26 cellular contexts compared by ENCODE assay signal in the genomic region with DNA sequence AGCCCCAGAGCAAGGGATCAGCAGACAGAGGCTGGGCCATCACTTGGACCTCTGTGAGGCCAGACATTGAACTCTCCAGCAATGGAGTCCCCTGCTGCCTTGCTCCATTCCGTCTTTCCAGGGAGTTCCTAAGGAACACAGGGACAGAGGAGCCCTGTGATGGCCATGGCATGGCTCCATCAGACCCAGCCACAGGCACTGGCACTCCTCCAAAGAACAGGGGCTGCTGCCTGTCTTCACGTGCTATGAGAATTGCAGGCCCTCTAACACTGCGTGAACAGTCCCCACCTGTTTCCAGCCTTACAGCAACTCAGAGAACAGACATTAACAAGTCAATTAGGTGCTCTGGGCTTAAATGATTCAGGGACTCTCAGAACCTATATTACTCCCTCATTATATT.
"Had no signal": no experiment of that assay in that cellular context is flagged by ENCODE, and none has a peak within 500 bp of the region (broad histone marks: within the 10 kb centered on the region; RNA-seq: fewer than 3 reads in every experiment).

No MANE protein-coding gene starts in this region.

- H3K27ac ChIP-seq: body of pancreas, cardiac muscle cell, lower lobe of right lung, sigmoid colon, stomach, suprapubic skin, uterus, VCaP had no signal

- H3K36me3 ChIP-seq: cardiac muscle cell, lower lobe of right lung, sigmoid colon, stomach, suprapubic skin, uterus had no signal

- H3K4me3 Mint-ChIP-seq: activated CD8-positive, alpha-beta T cell treated with anti-CD3 and anti-CD28 coated beads, Interleukin-2, amount 10 ng/mL, durations not matched to agents 7 days and 5 days; activated naive CD8-positive, alpha-beta T cell treated with anti-CD3 and anti-CD28 coated beads, Interleukin-2, amount 50 U/mL, for 24 hours; activated T-helper 1 cell treated with anti-CD3 and anti-CD28 coated beads, Interleukin-12 subunit alpha, Interleukin-12 subunit beta, Interleukin-2, Interleukin-4 antibody, amounts not matched to agents 30 ng/mL and 10 ng/mL and 1 ng/mL, durations not matched to agents 14 hours and 24 hours and 36 hours; naive thymus-derived CD4-positive, alpha-beta T cell; neural crest cell; stimulated activated memory B cell treated with anti-CD40 and anti-IgM and Interleukin-4, amounts not matched to agents 10 μg/mL and 1 μg/mL and 100 μg/mL, for 72 hours had no signal

- DNase-seq: activated CD4-positive, alpha-beta T cell treated with anti-CD3 and anti-CD28 coated beads for 1 hour; activated CD4-positive, alpha-beta T cell treated with anti-CD3 and anti-CD28 coated beads, Interleukin-2, amount 50 U/mL, for 1 hour; activated CD8-positive, alpha-beta T cell treated with anti-CD3 and anti-CD28 coated beads, Interleukin-2, amount 10 ng/mL, durations not matched to agents 7 days and 5 days; activated gamma-delta T cell; activated naive CD4-positive, alpha-beta T cell treated with anti-CD3 and anti-CD28 coated beads, Interleukin-2, amount 50 U/mL, for 16 hours; activated naive CD8-positive, alpha-beta T cell treated with anti-CD3 and anti-CD28 coated beads, Interleukin-2, amount 50 U/mL, for 24 hours; body of pancreas; cortex of kidney; effector CD4-positive, alpha-beta T cell; foreskin melanocyte; lower lobe of right lung; mesendoderm; naive thymus-derived CD4-positive, alpha-beta T cell; occipital lobe; sigmoid colon; stimulated activated CD4-positive, alpha-beta T cell treated with anti-CD3 and anti-CD28 coated beads, Interleukin-15, amount 100 ng/mL, for 24 hours; stomach; trophoblast cell; uterus had no signal

- H3K4me2 ChIP-seq: smooth muscle cell had no signal

- H3K9me3 ChIP-seq: body of pancreas, lower lobe of right lung, sigmoid colon, stomach, suprapubic skin, uterus had no signal

- H3K4me1 ChIP-seq: body of pancreas, lower lobe of right lung, sigmoid colon, stomach, suprapubic skin had no signal

- H3K36me3 Mint-ChIP-seq: stimulated activated memory B cell treated with anti-CD40 and anti-IgM and Interleukin-4, amounts not matched to agents 10 μg/mL and 1 μg/mL and 100 μg/mL, for 72 hours had no signal

- H3K4me3 ChIP-seq: body of pancreas, cardiac muscle cell, lower lobe of right lung, sigmoid colon, smooth muscle cell, stomach, suprapubic skin, uterus had no signal

- H3K27ac Mint-ChIP-seq: activated CD8-positive, alpha-beta T cell treated with anti-CD3 and anti-CD28 coated beads, Interleukin-2, amount 10 ng/mL, durations not matched to agents 7 days and 5 days; activated naive CD8-positive, alpha-beta T cell treated with anti-CD3 and anti-CD28 coated beads, Interleukin-2, amount 50 U/mL, for 24 hours; activated T-helper 1 cell treated with anti-CD3 and anti-CD28 coated beads, Interleukin-12 subunit alpha, Interleukin-12 subunit beta, Interleukin-2, Interleukin-4 antibody, amounts not matched to agents 30 ng/mL and 10 ng/mL and 1 ng/mL, durations not matched to agents 14 hours and 24 hours and 36 hours; stimulated activated memory B cell treated with anti-CD40 and anti-IgM and Interleukin-4, amounts not matched to agents 10 μg/mL and 1 μg/mL and 100 μg/mL, for 72 hours had no signal

- H3K4me1 Mint-ChIP-seq: activated naive CD8-positive, alpha-beta T cell treated with anti-CD3 and anti-CD28 coated beads, Interleukin-2, amount 50 U/mL, for 24 hours; naive thymus-derived CD4-positive, alpha-beta T cell; neural crest cell; stimulated activated memory B cell treated with anti-CD40 and anti-IgM and Interleukin-4, amounts not matched to agents 10 μg/mL and 1 μg/mL and 100 μg/mL, for 72 hours had no signal

- H3K27me3 ChIP-seq: body of pancreas, cardiac muscle cell, sigmoid colon, stomach, suprapubic skin, uterus had no signal

- H3K9me3 Mint-ChIP-seq: activated T-helper 1 cell treated with anti-CD3 and anti-CD28 coated beads, Interleukin-12 subunit alpha, Interleukin-12 subunit beta, Interleukin-2, Interleukin-4 antibody, amounts not matched to agents 30 ng/mL and 10 ng/mL and 1 ng/mL, durations not matched to agents 14 hours and 24 hours and 36 hours; neural crest cell; stimulated activated memory B cell treated with anti-CD40 and anti-IgM and Interleukin-4, amounts not matched to agents 10 μg/mL and 1 μg/mL and 100 μg/mL, for 72 hours had no signal

- H3K27me3 Mint-ChIP-seq: activated naive CD8-positive, alpha-beta T cell treated with anti-CD3 and anti-CD28 coated beads, Interleukin-2, amount 50 U/mL, for 24 hours; stimulated activated memory B cell treated with anti-CD40 and anti-IgM and Interleukin-4, amounts not matched to agents 10 μg/mL and 1 μg/mL and 100 μg/mL, for 72 hours had no signal
